ENCODE assay signal across 1 cellular context in genomic region chr18:74796928-74797576, GRCh38.
TF ChIP-seq lines count a peak whose summit lies in the region.

No MANE protein-coding gene starts in this region.

TF ChIP-seq in SK-N-SH, 30 proteins besides CTCF, POLR2A, EP300 and RAD21 (continued from another document):
- TF ChIP-seq ZBTB33 (IDR thresholded peaks at IDR 0.05; ENCODE audit: borderline replicate concordance, low read depth) (no peak), ELF1 (IDR thresholded peaks at IDR 0.05) (no peak), MXI1 (IDR thresholded peaks at IDR 0.05; ENCODE audit: low read depth, low read length) (peak; percentile 32; the same call in 1 of the 2 replicates), RCOR1 (IDR thresholded peaks at IDR 0.05; ENCODE audit: low read length) (peak; percentile 99), PBX3 (IDR thresholded peaks at IDR 0.05) (peak; percentile 77), YY1 (IDR thresholded peaks at IDR 0.05; ENCODE audit: low read depth) (no peak), USF2 (IDR thresholded peaks at IDR 0.05; ENCODE audit: borderline replicate concordance, low read depth, low read length) (no peak), GABPA (IDR thresholded peaks at IDR 0.05; ENCODE audit: low read depth) (no peak; the same call in 1 of the 2 replicates), NRF1 (IDR thresholded peaks at IDR 0.05; ENCODE audit: low read depth, low read length) (no peak), FOXJ3 (CRISPR knock-in tag; IDR thresholded peaks at IDR 0.05) (0 out of 2 replicates have a peak, but pooled peaks have one; percentile 44), TEAD4 (IDR thresholded peaks at IDR 0.05; ENCODE audit: borderline replicate concordance, insufficient read depth) (peak; percentile 41; the same call in 1 of the 2 replicates), EZH2phosphoT487 (IDR thresholded peaks at IDR 0.05; ENCODE audit: borderline replicate concordance, low read depth) (no peak), SIN3A (IDR thresholded peaks at IDR 0.05; ENCODE audit: borderline replicate concordance, low read depth, low read length) (peak; percentile 18; the same call in 1 of the 2 replicates), MAX (IDR thresholded peaks at IDR 0.05; ENCODE audit: low read depth) (0 out of 2 replicates have a peak, but pooled peaks have one; percentile 4), IRF3 (IDR thresholded peaks at IDR 0.05; ENCODE audit: low read depth, low read length) (no peak), RXRA (IDR thresholded peaks at IDR 0.05; ENCODE audit: borderline replicate concordance, low read depth) (peak; percentile 25; the same call in 1 of the 2 replicates)
TF ChIP-seq in SK-N-SH: peak in this region for 17.
